In genomic region chr5:89900346-89900745, GRCh38 we compare ENCODE assay signal across 33 cellular contexts.
"Had no signal": no experiment of that assay in that cellular context is flagged by ENCODE, and none has a peak within 500 bp of the region (broad histone marks: within the 10 kb centered on the region; RNA-seq: fewer than 3 reads in every experiment).

No MANE protein-coding gene starts in this region.

- H3K27me3 ChIP-seq: brain microvascular endothelial cell, cardiac muscle cell, MG63, Peyer's patch, SJSA1 had no signal

- H3K4me3 ChIP-seq: cardiac muscle cell, MG63, Peyer's patch, SJSA1 had no signal

- DNase-seq: activated CD4-positive, alpha-beta memory T cell treated with anti-CD3 and anti-CD28 coated beads, Interleukin-2, amount 10 ng/mL, durations not matched to agents 7 days and 5 days; activated CD4-positive, alpha-beta T cell treated with anti-CD3 and anti-CD28 coated beads for 1 hour; activated CD4-positive, alpha-beta T cell treated with anti-CD3 and anti-CD28 coated beads for 48 hours; activated CD4-positive, CD25-positive, alpha-beta regulatory T cell; activated CD8-positive, alpha-beta memory T cell treated with anti-CD3 and anti-CD28 coated beads for 24 hours; activated CD8-positive, alpha-beta memory T cell treated with anti-CD3 and anti-CD28 coated beads, Interleukin-2, amount 10 ng/mL, durations not matched to agents 7 days and 5 days; activated CD8-positive, alpha-beta memory T cell treated with anti-CD3 and anti-CD28 coated beads, Interleukin-2, amount 50 U/mL, for 48 hours; activated effector memory CD4-positive, alpha-beta T cell treated with Interleukin-2 at 50 U/mL for 16 hours; activated naive CD4-positive, alpha-beta T cell treated with anti-CD3 and anti-CD28 coated beads, Interleukin-2, amount 10 ng/mL, durations not matched to agents 7 days and 5 days; activated naive CD8-positive, alpha-beta T cell treated with anti-CD3 and anti-CD28 coated beads, Interleukin-2, amount 50 U/mL, for 24 hours; activated T-cell treated with anti-CD3 and anti-CD28 coated beads, Interleukin-2, amount 50 U/mL, for 48 hours; anterior cingulate cortex; brain microvascular endothelial cell; Karpas-422; KBM-7; MG63; NCI-H1048; NCI-H1105 treated with DMSO at 0.1 percent for 48 hours; NCI-H1436; NCI-H1694; NCI-H1930; NCI-H2081 treated with DMSO at 0.1 percent for 48 hours; NCI-H226; NCI-H446 treated with DMSO at 0.1 percent for 48 hours; NCI-H524; NCI-H69; Peyer's patch; RPMI8226; SHP77 treated with DMSO at 0.1 percent for 48 hours; T1000; WERI-Rb-1 had no signal

- H3K4me1 ChIP-seq: Peyer's patch, SJSA1 had no signal

- H3K36me3 ChIP-seq: brain microvascular endothelial cell, cardiac muscle cell, MG63, Peyer's patch, SJSA1, WERI-Rb-1 had no signal

- H3K27ac ChIP-seq: brain microvascular endothelial cell, cardiac muscle cell, SJSA1, WERI-Rb-1 had no signal
